Comparison of ENCODE assay signal across 9 cellular contexts in the genomic region with DNA sequence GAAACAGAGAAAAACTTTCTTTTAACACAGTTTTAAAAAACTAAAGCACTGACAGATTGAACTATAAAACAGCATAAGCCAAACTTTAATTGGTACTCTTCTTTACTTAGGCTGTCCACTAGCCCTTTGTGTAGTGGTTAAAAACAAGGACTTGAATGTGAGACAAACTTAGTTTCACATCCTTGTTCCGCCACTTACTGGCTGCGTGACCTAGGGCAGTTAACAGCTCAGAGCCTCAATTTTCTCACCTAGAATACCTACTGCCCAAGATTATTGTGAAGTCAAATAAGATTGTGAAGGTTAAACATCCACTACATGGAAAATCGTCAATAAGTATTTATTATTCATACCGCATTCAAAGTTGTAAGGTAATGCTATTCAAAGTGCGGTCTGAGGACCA. TPM values are rescaled to one million over a fixed set of nuclear protein-coding genes. Genes with fewer than 3 reads are reported as not detected.
DNase-seq lines count a peak whose midpoint lies in the region; ATAC-seq and TF ChIP-seq lines count a peak whose summit lies in the region.
"Had no signal": no experiment of that assay in that cellular context is flagged by ENCODE, and none has a peak within 500 bp of the region (broad histone marks: within the 10 kb centered on the region; RNA-seq: fewer than 3 reads in every experiment).

No MANE protein-coding gene starts in this region.

- no peaks in the 10 kb centered on the region for H3K9me2 ChIP-seq in GM23338 (ENCODE audit: insufficient read depth)

- H3K4me1 ChIP-seq in GM23338 (ENCODE audit: insufficient read depth) = peaks cover 18% of the 10 kb centered on the region

- H4K20me1 ChIP-seq in GM23338 (replicated peaks; ENCODE audit: insufficient read depth) = no peaks in the 10 kb centered on the region

- TF ChIP-seq CTCF in GM23338 (conservative IDR thresholded peaks at IDR 0.05; ENCODE audit: low read depth in 2 of 2) = no peak
- no peak for TF ChIP-seq CTCF in activated CD8-positive, alpha-beta T cell treated with anti-CD3 and anti-CD28 coated beads for 36 hours (IDR thresholded peaks at IDR 0.05)

- H3K4me3 Mint-ChIP-seq in GM23338 = peak overlapping the region; percentile 94
- H3K4me3 Mint-ChIP-seq in memory B cell = no peak overlapping the region
- H3K4me3 Mint-ChIP-seq in activated CD4-positive, alpha-beta T cell treated with anti-CD3 and anti-CD28 coated beads for 36 hours = no peak overlapping the region
- no peak overlapping the region for H3K4me3 Mint-ChIP-seq in activated CD8-positive, alpha-beta T cell treated with anti-CD3 and anti-CD28 coated beads for 36 hours

- peak overlapping the region; percentile 83 for H3K4me2 ChIP-seq in GM23338

- POLR2A ChIA-PET in activated CD4-positive, alpha-beta T cell treated with anti-CD3 and anti-CD28 coated beads for 36 hours (lab: Charles Lee) = no interaction called here
- POLR2A ChIA-PET in activated CD8-positive, alpha-beta T cell treated with anti-CD3 and anti-CD28 coated beads for 36 hours (lab: Charles Lee) = interaction anchor here (1.0 kb wide), 1 partner anchor 10 kb away, joined by 3 read pairs; no protein-coding TSS in a partner anchor

- H3K79me2 ChIP-seq in GM23338 (replicated peaks; ENCODE audit: insufficient read depth) = peaks cover 55% of the 10 kb centered on the region

- CTCF ChIA-PET in activated CD4-positive, alpha-beta T cell treated with anti-CD3 and anti-CD28 coated beads for 36 hours (lab: Charles Lee) = interaction anchor here (1.1 kb wide), 1 partner anchor 27 kb away, joined by 3 read pairs; no protein-coding TSS in a partner anchor
- CTCF ChIA-PET in activated CD8-positive, alpha-beta T cell treated with anti-CD3 and anti-CD28 coated beads for 36 hours (lab: Charles Lee) = interaction anchor here (0.9 kb wide), 1 partner anchor 24 kb away, joined by 3 read pairs; no protein-coding TSS in a partner anchor

- no peak overlapping the region for H3K27ac Mint-ChIP-seq in GM23338
- H3K27ac Mint-ChIP-seq in memory B cell = peak overlapping the region; percentile 96
- H3K27ac Mint-ChIP-seq in activated CD4-positive, alpha-beta T cell treated with anti-CD3 and anti-CD28 coated beads for 36 hours = no peak overlapping the region
- no peak overlapping the region for H3K27ac Mint-ChIP-seq in activated CD8-positive, alpha-beta T cell treated with anti-CD3 and anti-CD28 coated beads for 36 hours

- intact Hi-C loops in activated CD4-positive, alpha-beta T cell treated with anti-CD3 and anti-CD28 coated beads for 36 hours (cut with DNase I, micrococcal nuclease) = loop anchor here (2.0 to 10.0 kb wide), 2 partner anchors 63 to 1433 kb away; partner anchors contain the start of gene LAPTM4A (in 1 of the 2)
- intact Hi-C loops in activated CD8-positive, alpha-beta T cell treated with anti-CD3 and anti-CD28 coated beads for 36 hours (cut with micrococcal nuclease) = no loop called here

- H3K27ac ChIP-seq in GM23338 (ENCODE audit: low read depth) = no peak overlapping the region

- 0 out of 2 replicates have a peak, but pooled peaks cover 4% of the 10 kb centered on the region for H3K36me3 ChIP-seq in GM23338 (ENCODE audit: insufficient read depth)

- no peak overlapping the region for H2AFZ ChIP-seq in GM23338

- H3F3A ChIP-seq in GM23338 (replicated peaks; ENCODE audit: low read depth) = peaks cover 7% of the 10 kb centered on the region

- H3K9me3 Mint-ChIP-seq in GM23338 (no peaks in the 10 kb centered on the region), memory B cell (no peaks in the 10 kb centered on the region)
- no peaks in the 10 kb centered on the region for H3K9me3 Mint-ChIP-seq in activated CD4-positive, alpha-beta T cell treated with anti-CD3 and anti-CD28 coated beads for 36 hours (ENCODE audit: low read depth)
- no peaks in the 10 kb centered on the region for H3K9me3 Mint-ChIP-seq in activated CD8-positive, alpha-beta T cell treated with anti-CD3 and anti-CD28 coated beads for 36 hours

- ATAC-seq in GM18861 (IDR thresholded peaks at IDR 0.05; ENCODE audit: unreplicated experiment) = peak; percentile 81
- ATAC-seq in GM23338 = no peak
- ATAC-seq in HG03521 (IDR thresholded peaks at IDR 0.05; ENCODE audit: unreplicated experiment) = peak; percentile 57
- ATAC-seq in memory B cell (ENCODE audit: low read depth) = peak; percentile 49
- no peak for ATAC-seq in activated CD4-positive, alpha-beta T cell treated with anti-CD3 and anti-CD28 coated beads for 36 hours
- ATAC-seq in activated CD8-positive, alpha-beta T cell treated with anti-CD3 and anti-CD28 coated beads for 36 hours = no peak

- H3K27me3 Mint-ChIP-seq in GM23338 (ENCODE audit: insufficient read depth, low read depth, poor library complexity) (peaks cover 7% of the 10 kb centered on the region), memory B cell (peaks cover 2% of the 10 kb centered on the region)
- peaks cover 8% of the 10 kb centered on the region for H3K27me3 Mint-ChIP-seq in activated CD4-positive, alpha-beta T cell treated with anti-CD3 and anti-CD28 coated beads for 36 hours
- H3K27me3 Mint-ChIP-seq in activated CD8-positive, alpha-beta T cell treated with anti-CD3 and anti-CD28 coated beads for 36 hours = peaks cover 6% of the 10 kb centered on the region

- peak overlapping the region; percentile 88 for H3K4me3 ChIP-seq in GM23338

- H3K36me3 Mint-ChIP-seq in GM23338 (ENCODE audit: low read depth) (peaks cover 21% of the 10 kb centered on the region), memory B cell (peaks cover 15% of the 10 kb centered on the region)
- peaks cover 19% of the 10 kb centered on the region for H3K36me3 Mint-ChIP-seq in activated CD4-positive, alpha-beta T cell treated with anti-CD3 and anti-CD28 coated beads for 36 hours (ENCODE audit: low read depth)
- H3K36me3 Mint-ChIP-seq in activated CD8-positive, alpha-beta T cell treated with anti-CD3 and anti-CD28 coated beads for 36 hours (ENCODE audit: low read depth) = peaks cover 18% of the 10 kb centered on the region

- peaks cover 22% of the 10 kb centered on the region for H3K4me1 Mint-ChIP-seq in GM23338
- peaks cover 17% of the 10 kb centered on the region for H3K4me1 Mint-ChIP-seq in memory B cell
- H3K4me1 Mint-ChIP-seq in activated CD4-positive, alpha-beta T cell treated with anti-CD3 and anti-CD28 coated beads for 36 hours = peaks cover 28% of the 10 kb centered on the region
- H3K4me1 Mint-ChIP-seq in activated CD8-positive, alpha-beta T cell treated with anti-CD3 and anti-CD28 coated beads for 36 hours (ENCODE audit: low read depth) = peaks cover 32% of the 10 kb centered on the region

- no peaks in the 10 kb centered on the region for H3K27me3 ChIP-seq in GM23338 (ENCODE audit: insufficient read depth)

- DNase-seq in GM23338 (ENCODE audit: low spot score) (no peak), memory B cell (ENCODE audit: low spot score in 2 of 2) (no peak), SK-N-DZ (ENCODE audit: low spot score) (no peak), NCI-H748 treated with DMSO at 0.1 percent for 48 hours (lab: John Stamatoyannopoulos, UW) (no peak)
- DNase-seq in activated CD4-positive, alpha-beta T cell treated with anti-CD3 and anti-CD28 coated beads for 36 hours = no peak
- DNase-seq in activated CD8-positive, alpha-beta T cell treated with anti-CD3 and anti-CD28 coated beads for 36 hours = no peak
- DNase-seq: NCI-H1105 had no signal

TF ChIP-seq in GM23338, 12 proteins besides CTCF, POLR2A, EP300 and RAD21 (continues in another document):
- TF ChIP-seq STAT1 (IDR thresholded peaks at IDR 0.05; ENCODE audit: unreplicated experiment) (no peak), NANOG (IDR thresholded peaks at IDR 0.05; ENCODE audit: borderline replicate concordance) (no peak), CREB1 (CRISPR knock-in tag; IDR thresholded peaks at IDR 0.05; ENCODE audit: low read depth) (no peak)
- TF ChIP-seq, protein P1, sequence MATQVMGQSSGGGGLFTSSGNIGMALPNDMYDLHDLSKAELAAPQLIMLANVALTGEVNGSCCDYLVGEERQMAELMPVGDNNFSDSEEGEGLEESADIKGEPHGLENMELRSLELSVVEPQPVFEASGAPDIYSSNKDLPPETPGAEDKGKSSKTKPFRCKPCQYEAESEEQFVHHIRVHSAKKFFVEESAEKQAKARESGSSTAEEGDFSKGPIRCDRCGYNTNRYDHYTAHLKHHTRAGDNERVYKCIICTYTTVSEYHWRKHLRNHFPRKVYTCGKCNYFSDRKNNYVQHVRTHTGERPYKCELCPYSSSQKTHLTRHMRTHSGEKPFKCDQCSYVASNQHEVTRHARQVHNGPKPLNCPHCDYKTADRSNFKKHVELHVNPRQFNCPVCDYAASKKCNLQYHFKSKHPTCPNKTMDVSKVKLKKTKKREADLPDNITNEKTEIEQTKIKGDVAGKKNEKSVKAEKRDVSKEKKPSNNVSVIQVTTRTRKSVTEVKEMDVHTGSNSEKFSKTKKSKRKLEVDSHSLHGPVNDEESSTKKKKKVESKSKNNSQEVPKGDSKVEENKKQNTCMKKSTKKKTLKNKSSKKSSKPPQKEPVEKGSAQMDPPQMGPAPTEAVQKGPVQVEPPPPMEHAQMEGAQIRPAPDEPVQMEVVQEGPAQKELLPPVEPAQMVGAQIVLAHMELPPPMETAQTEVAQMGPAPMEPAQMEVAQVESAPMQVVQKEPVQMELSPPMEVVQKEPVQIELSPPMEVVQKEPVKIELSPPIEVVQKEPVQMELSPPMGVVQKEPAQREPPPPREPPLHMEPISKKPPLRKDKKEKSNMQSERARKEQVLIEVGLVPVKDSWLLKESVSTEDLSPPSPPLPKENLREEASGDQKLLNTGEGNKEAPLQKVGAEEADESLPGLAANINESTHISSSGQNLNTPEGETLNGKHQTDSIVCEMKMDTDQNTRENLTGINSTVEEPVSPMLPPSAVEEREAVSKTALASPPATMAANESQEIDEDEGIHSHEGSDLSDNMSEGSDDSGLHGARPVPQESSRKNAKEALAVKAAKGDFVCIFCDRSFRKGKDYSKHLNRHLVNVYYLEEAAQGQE (IDR thresholded peaks at IDR 0.05; ENCODE audit: unreplicated experiment) = no peak

RNA-seq across cellular contexts. Expression of gene WDR35, which starts 2.0 kb away (rescaled TPM):
- 20.0 and 24.2 TPM in 2 replicates for total RNA-seq in GM23338 (2014; rRNA removed; shearing (Covaris generic))
- polyA plus RNA-seq in GM23338 (2016; fragmentation: Nextera tagmentation; extraction: Ambion mirVana) = 5.3 TPM in 2 replicates
- 9.7 and 13.0 TPM in 2 replicates for polyA plus RNA-seq in SK-N-DZ (2014; cell fraction: cytosol; rRNA removed)
- polyA plus RNA-seq in SK-N-DZ (2014; cell fraction: nucleus; rRNA removed) = 27.6 and 38.5 TPM in 2 replicates
- total RNA-seq in activated CD4-positive, alpha-beta T cell treated with anti-CD3 and anti-CD28 coated beads for 36 hours = 1 to 10 TPM; 6.2 to 7.4 TPM
- 1 to 10 TPM; 5.6 to 5.9 TPM for total RNA-seq in activated CD8-positive, alpha-beta T cell treated with anti-CD3 and anti-CD28 coated beads for 36 hours

RNA-seq across cellular contexts. Expression of gene MATN3, which starts 24.5 kb away (rescaled TPM):
- total RNA-seq in GM23338 (2014; rRNA removed; shearing (Covaris generic)) = 6.4 and 7.0 TPM in 2 replicates
- 4.4 and 4.6 TPM in 2 replicates for polyA plus RNA-seq in GM23338 (2016; fragmentation: Nextera tagmentation; extraction: Ambion mirVana)
- 1.6 and 2.1 TPM in 2 replicates for polyA plus RNA-seq in SK-N-DZ (2014; cell fraction: cytosol; rRNA removed)
- 1.8 and 3.2 TPM in 2 replicates for polyA plus RNA-seq in SK-N-DZ (2014; cell fraction: nucleus; rRNA removed)
- total RNA-seq in activated CD4-positive, alpha-beta T cell treated with anti-CD3 and anti-CD28 coated beads for 36 hours = not detected
- not detected for total RNA-seq in activated CD8-positive, alpha-beta T cell treated with anti-CD3 and anti-CD28 coated beads for 36 hours

Comparison
In these comparisons a context has a peak if more than half of its experiments do, and no peak if none do; other contexts are left out.
1. ATAC-seq: peak in GM18861 (single experiment), HG03521 (single experiment) and memory B cell (single experiment); none in GM23338 (single experiment), activated CD4-positive, alpha-beta T cell treated with anti-CD3 and anti-CD28 coated beads for 36 hours (single experiment) and activated CD8-positive, alpha-beta T cell treated with anti-CD3 and anti-CD28 coated beads for 36 hours (single experiment).